Comparison of ENCODE assay signal across 14 cellular contexts in genomic region chr12:53867216-53868012, GRCh38.
DNase-seq lines count a peak whose midpoint lies in the region; ATAC-seq, FAIRE-seq and TF ChIP-seq lines count a peak whose summit lies in the region.
"Had no signal": no experiment of that assay in that cellular context is flagged by ENCODE, and none has a peak within 500 bp of the region (broad histone marks: within the 10 kb centered on the region; RNA-seq: fewer than 3 reads in every experiment).

No MANE protein-coding gene starts in this region.

- TF ChIP-seq POLR2A in H54 (IDR thresholded peaks at IDR 0.05; ENCODE audit: low read depth, low read length) = no peak

- 20% methylated on average over 3 of the region's 3 CpGs for WGBS in smooth muscle cell (ENCODE audit: low lambda C conversion rate)

- H3K9me3 ChIP-seq in PC-3 (ENCODE audit: low read length) = no peaks in the 10 kb centered on the region
- no peaks in the 10 kb centered on the region for H3K9me3 ChIP-seq in smooth muscle cell (replicated peaks; ENCODE audit: low read depth)
- H3K9me3 ChIP-seq: mucosa of descending colon, right atrium auricular region had no signal

- H3K27ac ChIP-seq in PC-3 (ENCODE audit: low read length) (no peak overlapping the region), smooth muscle cell (ENCODE audit: low read depth) (peak overlapping the region; percentile 22)
- H3K27ac ChIP-seq: right atrium auricular region had no signal

- POLR2A ChIA-PET in PC-3 (lab: Charles Lee; ENCODE audit: unreplicated experiment) = no interaction called here
- POLR2A ChIA-PET in activated CD8-positive, alpha-beta T cell treated with anti-CD3 and anti-CD28 coated beads, Interleukin-2, amount 10 ng/mL, durations not matched to agents 7 days and 5 days (lab: Charles Lee) = no interaction called here
- POLR2A ChIA-PET in activated CD8-positive, alpha-beta T cell treated with anti-CD3 and anti-CD28 coated beads for 36 hours (lab: Charles Lee) = interaction anchor here (1.5 kb wide), 1 partner anchor 29 kb away, joined by 3 read pairs; no protein-coding TSS in a partner anchor

- no peaks in the 10 kb centered on the region for H3K9me2 ChIP-seq in PC-3 (replicated peaks; ENCODE audit: low read length)

- BruUV-seq in PC-3 (replicated peaks; lab: Mats Ljungman, UMichigan) = no TSS peak

- ATAC-seq in PC-3 = no peak; the same call in 1 of the 2 replicates
- ATAC-seq in activated CD8-positive, alpha-beta T cell treated with anti-CD3 and anti-CD28 coated beads, Interleukin-2, amount 10 ng/mL, durations not matched to agents 7 days and 5 days = no peak
- no peak for ATAC-seq in HG03135 (IDR thresholded peaks at IDR 0.05; ENCODE audit: unreplicated experiment)
- ATAC-seq in activated CD8-positive, alpha-beta T cell treated with anti-CD3 and anti-CD28 coated beads for 36 hours = no peak
- ATAC-seq: effector memory CD8-positive, alpha-beta T cell; mucosa of descending colon had no signal

- no peak overlapping the region for H3K4me3 ChIP-seq in PC-3 (ENCODE audit: low read length)
- no peak overlapping the region for H3K4me3 ChIP-seq in fibroblast of mammary gland (ENCODE audit: control insufficient read depth, low read depth, low read length)
- no peak overlapping the region for H3K4me3 ChIP-seq in smooth muscle cell
- H3K4me3 ChIP-seq: mucosa of descending colon, right atrium auricular region had no signal

- H3K27me3 ChIP-seq in PC-3 (ENCODE audit: low read length) (no peaks in the 10 kb centered on the region), smooth muscle cell (ENCODE audit: low read depth) (peaks cover 7% of the 10 kb centered on the region)
- H3K27me3 ChIP-seq: right atrium auricular region had no signal

- no peak for TF ChIP-seq CTCF in PC-3 (conservative IDR thresholded peaks at IDR 0.05; ENCODE audit: low read depth, low read length)
- TF ChIP-seq CTCF in fibroblast of mammary gland (conservative IDR thresholded peaks at IDR 0.05; ENCODE audit: control insufficient read depth, insufficient read depth, low read depth, low read length) = no peak
- TF ChIP-seq CTCF in smooth muscle cell (IDR thresholded peaks at IDR 0.05; ENCODE audit: borderline replicate concordance, insufficient read depth, poor library complexity, severe bottlenecking) = no peak
- TF ChIP-seq CTCF in activated CD8-positive, alpha-beta T cell treated with anti-CD3 and anti-CD28 coated beads for 36 hours (IDR thresholded peaks at IDR 0.05) = no peak

- no peaks in the 10 kb centered on the region for H3K36me3 ChIP-seq in PC-3 (ENCODE audit: low read depth, low read length)
- H3K36me3 ChIP-seq in smooth muscle cell (ENCODE audit: low read depth) = no peaks in the 10 kb centered on the region
- H3K36me3 ChIP-seq: right atrium auricular region had no signal

- H4K20me1 ChIP-seq in PC-3 (ENCODE audit: low read length) (no peaks in the 10 kb centered on the region), smooth muscle cell (ENCODE audit: low read depth) (no peaks in the 10 kb centered on the region)

- peaks cover 19% of the 10 kb centered on the region for H3K27me3 Mint-ChIP-seq in activated CD8-positive, alpha-beta T cell treated with anti-CD3 and anti-CD28 coated beads, Interleukin-2, amount 10 ng/mL, durations not matched to agents 7 days and 5 days (ENCODE audit: low read depth)
- peaks cover 18% of the 10 kb centered on the region for H3K27me3 Mint-ChIP-seq in activated CD8-positive, alpha-beta T cell treated with anti-CD3 and anti-CD28 coated beads for 36 hours

- H3F3A ChIP-seq in PC-3 (ENCODE audit: low read length, unreplicated experiment) (no peaks in the 10 kb centered on the region), smooth muscle cell (ENCODE audit: low read depth) (no peaks in the 10 kb centered on the region)

- CTCF ChIA-PET in PC-3 (lab: Charles Lee) = no interaction called here
- CTCF ChIA-PET in activated CD8-positive, alpha-beta T cell treated with anti-CD3 and anti-CD28 coated beads, Interleukin-2, amount 10 ng/mL, durations not matched to agents 7 days and 5 days (lab: Charles Lee) = no interaction called here
- CTCF ChIA-PET in activated CD8-positive, alpha-beta T cell treated with anti-CD3 and anti-CD28 coated beads for 36 hours (lab: Charles Lee) = no interaction called here

- H2AFZ ChIP-seq in PC-3 (ENCODE audit: low read length) (no peak overlapping the region), smooth muscle cell (ENCODE audit: low read depth) (no peak overlapping the region)

- peak; percentile 72 for FAIRE-seq in H54 (lab: Jason Lieb, UNC)

- peak; percentile 49 for DNase-seq in H54 (ENCODE audit: insufficient read length, low spot score)
- peak; percentile 32 for DNase-seq in PC-3
- DNase-seq in fibroblast of mammary gland (ENCODE audit: low read depth) = peak; percentile 19
- DNase-seq in smooth muscle cell (lab: John Stamatoyannopoulos, UW; ENCODE audit: unreplicated experiment) = no peak
- no peak for DNase-seq in hepatic stellate cell (ENCODE audit: low spot score)
- no peak for DNase-seq in activated CD8-positive, alpha-beta T cell treated with anti-CD3 and anti-CD28 coated beads, Interleukin-2, amount 10 ng/mL, durations not matched to agents 7 days and 5 days
- no peak for DNase-seq in activated CD8-positive, alpha-beta T cell treated with anti-CD3 and anti-CD28 coated beads for 36 hours
- DNase-seq: DMS 273 treated with DMSO at 0.1 percent for 48 hours; effector memory CD8-positive, alpha-beta T cell; mucosa of descending colon; NCI-H1105 treated with DMSO at 0.1 percent for 48 hours; NCI-H526 had no signal

- H3K79me2 ChIP-seq in PC-3 (ENCODE audit: low read length) (no peaks in the 10 kb centered on the region), smooth muscle cell (ENCODE audit: low read depth) (no peaks in the 10 kb centered on the region)

- intact Hi-C loops in PC-3 (cut with micrococcal nuclease) = no loop called here
- intact Hi-C loops in activated CD8-positive, alpha-beta T cell treated with anti-CD3 and anti-CD28 coated beads for 36 hours (cut with micrococcal nuclease) = no loop called here

- H3K4me1 ChIP-seq in PC-3 (ENCODE audit: insufficient read depth, low read length) (peaks cover 32% of the 10 kb centered on the region), smooth muscle cell (ENCODE audit: low read depth) (peaks cover 4% of the 10 kb centered on the region)
- H3K4me1 ChIP-seq: right atrium auricular region had no signal

- no peaks in the 10 kb centered on the region for H3K36me3 Mint-ChIP-seq in activated CD8-positive, alpha-beta T cell treated with anti-CD3 and anti-CD28 coated beads, Interleukin-2, amount 10 ng/mL, durations not matched to agents 7 days and 5 days (ENCODE audit: low read depth)
- H3K36me3 Mint-ChIP-seq in activated CD8-positive, alpha-beta T cell treated with anti-CD3 and anti-CD28 coated beads for 36 hours (ENCODE audit: low read depth) = no peaks in the 10 kb centered on the region

- no peaks in the 10 kb centered on the region for H3K4me1 Mint-ChIP-seq in activated CD8-positive, alpha-beta T cell treated with anti-CD3 and anti-CD28 coated beads, Interleukin-2, amount 10 ng/mL, durations not matched to agents 7 days and 5 days (ENCODE audit: low read depth)
- no peaks in the 10 kb centered on the region for H3K4me1 Mint-ChIP-seq in activated CD8-positive, alpha-beta T cell treated with anti-CD3 and anti-CD28 coated beads for 36 hours (ENCODE audit: low read depth)

- H3K9me3 Mint-ChIP-seq in activated CD8-positive, alpha-beta T cell treated with anti-CD3 and anti-CD28 coated beads, Interleukin-2, amount 10 ng/mL, durations not matched to agents 7 days and 5 days (ENCODE audit: insufficient read depth) = no peaks in the 10 kb centered on the region
- H3K9me3 Mint-ChIP-seq in activated CD8-positive, alpha-beta T cell treated with anti-CD3 and anti-CD28 coated beads for 36 hours = no peaks in the 10 kb centered on the region
- H3K9me3 Mint-ChIP-seq: effector memory CD8-positive, alpha-beta T cell had no signal

- H3K4me2 ChIP-seq in PC-3 (ENCODE audit: low read length) (no peak overlapping the region), smooth muscle cell (peak overlapping the region; percentile 4)

- H3K27ac Mint-ChIP-seq in activated CD8-positive, alpha-beta T cell treated with anti-CD3 and anti-CD28 coated beads, Interleukin-2, amount 10 ng/mL, durations not matched to agents 7 days and 5 days = no peak overlapping the region
- no peak overlapping the region for H3K27ac Mint-ChIP-seq in activated CD8-positive, alpha-beta T cell treated with anti-CD3 and anti-CD28 coated beads for 36 hours
- H3K27ac Mint-ChIP-seq: effector memory CD8-positive, alpha-beta T cell had no signal

- H3K4me3 Mint-ChIP-seq in activated CD8-positive, alpha-beta T cell treated with anti-CD3 and anti-CD28 coated beads, Interleukin-2, amount 10 ng/mL, durations not matched to agents 7 days and 5 days = no peak overlapping the region
- no peak overlapping the region for H3K4me3 Mint-ChIP-seq in activated CD8-positive, alpha-beta T cell treated with anti-CD3 and anti-CD28 coated beads for 36 hours
- H3K4me3 Mint-ChIP-seq: effector memory CD8-positive, alpha-beta T cell had no signal

- H3K9ac ChIP-seq in PC-3 (ENCODE audit: low read length) (no peak overlapping the region), smooth muscle cell (ENCODE audit: low read depth) (no peak overlapping the region)

Comparison
In these comparisons a context has a peak if more than half of its experiments do, and no peak if none do; other contexts are left out.
1. DNase-seq: peak in H54 (single experiment), PC-3 (single experiment) and fibroblast of mammary gland (single experiment); none in smooth muscle cell (single experiment), hepatic stellate cell (single experiment), activated CD8-positive, alpha-beta T cell treated with anti-CD3 and anti-CD28 coated beads, Interleukin-2, amount 10 ng/mL, durations not matched to agents 7 days and 5 days (single experiment) and activated CD8-positive, alpha-beta T cell treated with anti-CD3 and anti-CD28 coated beads for 36 hours (single experiment).